ENCODE assay signal across 8 cellular contexts in genomic region chr3:167733961-167734497, GRCh38. TPM values are rescaled to one million over a fixed set of nuclear protein-coding genes. Genes with fewer than 3 reads are reported as not detected.
DNase-seq lines count a peak whose midpoint lies in the region; TF ChIP-seq lines count a peak whose summit lies in the region.

No MANE protein-coding gene starts in this region.

- H3K27me3 ChIP-seq in Karpas-422 (ENCODE audit: low read length): no peaks in the 10 kb centered on the region
- no peaks in the 10 kb centered on the region for H3K27me3 ChIP-seq in muscle layer of colon (ENCODE audit: control insufficient read depth in 1 of 2, insufficient read depth in 2 of 2, low read length in 2 of 2)

- H3K9ac ChIP-seq in Karpas-422 (ENCODE audit: low read length) (peak overlapping the region; percentile 84), muscle layer of colon (ENCODE audit: low read length) (peak overlapping the region; percentile 69)

- H3K4me1 ChIP-seq in Karpas-422 (ENCODE audit: low read length): peaks cover 60% of the 10 kb centered on the region
- H3K4me1 ChIP-seq in muscle layer of colon (ENCODE audit: insufficient read depth, low read length): peaks cover 26% of the 10 kb centered on the region

- H3K4me3 ChIP-seq in Karpas-422 (ENCODE audit: low read length) (peak overlapping the region; percentile 90), cardiac fibroblast (replicated peaks in 1 of 2; ENCODE audit: low read depth in 2 of 2, low read length in 2 of 2) (peak overlapping the region; percentile 92 to 94), muscle layer of colon (ENCODE audit: low read depth in 1 of 2, low read length in 2 of 2) (peak overlapping the region; percentile 92 to 93)

- peaks cover 15% of the 10 kb centered on the region; the same call in 1 of the 2 replicates for H4K20me1 ChIP-seq in Karpas-422 (ENCODE audit: insufficient read depth, low read depth, low read length)

- H3K27ac ChIP-seq in Karpas-422 (ENCODE audit: low read length): peak overlapping the region; percentile 69
- peak overlapping the region; percentile 95 for H3K27ac ChIP-seq in muscle layer of colon (ENCODE audit: low read depth, low read length)

- DNase-seq in CD1c-positive myeloid dendritic cell (ENCODE audit: extremely low spot score) (peak; percentile 41), Karpas-422 (peak; percentile 60), cardiac fibroblast (ENCODE audit: low read depth in 2 of 2) (peak; percentile 15 to 39), NCI-H1930 (lab: John Stamatoyannopoulos, UW) (no peak), NCI-H2029 (lab: John Stamatoyannopoulos, UW) (no peak), GM19238 (ENCODE audit: insufficient read length, low spot score) (no peak)
- DNase-seq in activated CD8-positive, alpha-beta memory T cell treated with anti-CD3 and anti-CD28 coated beads for 24 hours: no peak

- H3K9me2 ChIP-seq in Karpas-422 (replicated peaks; ENCODE audit: insufficient read depth, low read length): no peaks in the 10 kb centered on the region; the same call in 1 of the 2 replicates

- H3K9me3 ChIP-seq in Karpas-422 (ENCODE audit: low read length): no peaks in the 10 kb centered on the region
- H3K9me3 ChIP-seq in muscle layer of colon (ENCODE audit: low read length): no peaks in the 10 kb centered on the region

- peak overlapping the region; percentile 91 for H3K4me2 ChIP-seq in Karpas-422 (ENCODE audit: low read depth, low read length, poor library complexity, severe bottlenecking)

- no peak overlapping the region for H2AFZ ChIP-seq in Karpas-422 (ENCODE audit: low read length)

- peaks cover 6% of the 10 kb centered on the region; the same call in 1 of the 2 replicates for H3K36me3 ChIP-seq in Karpas-422 (ENCODE audit: insufficient read depth, low read length)
- H3K36me3 ChIP-seq in muscle layer of colon (ENCODE audit: insufficient read depth, low read length): no peaks in the 10 kb centered on the region

- no peak for TF ChIP-seq CTCF in cardiac fibroblast (IDR thresholded peaks at IDR 0.05; ENCODE audit: low read depth, low read length)

- peaks cover 54% of the 10 kb centered on the region for H3K79me2 ChIP-seq in Karpas-422 (ENCODE audit: low read length)

RNA-seq across cellular contexts. Expression of gene PDCD10, which starts 0.7 kb away (rescaled TPM):
- 65.5 and 75.0 TPM in 2 replicates for total RNA-seq in Karpas-422 (2014; rRNA removed; shearing (Covaris generic); ENCODE audit: low replicate concordance)

RNA-seq across cellular contexts. Expression of gene SERPINI1, which starts 1.5 kb away (rescaled TPM):
- total RNA-seq in Karpas-422 (2014; rRNA removed; shearing (Covaris generic); ENCODE audit: low replicate concordance): 0.47 TPM in 1 of 2 replicates, not detected in the other

Comparison
In these comparisons a context has a peak if more than half of its experiments do, and no peak if none do; other contexts are left out.
1. DNase-seq: peak in CD1c-positive myeloid dendritic cell (single experiment), Karpas-422 (single experiment) and cardiac fibroblast (2 of 2); none in NCI-H1930 (0 of 2), NCI-H2029 (single experiment), activated CD8-positive, alpha-beta memory T cell treated with anti-CD3 and anti-CD28 coated beads for 24 hours (single experiment) and GM19238 (single experiment).
2. Peak in every context shown above with its lines, with median percentiles within 50 percentile points of each other: H3K4me3 ChIP-seq.